ENCODE assay signal across 35 cellular contexts in genomic region chr18:68234676-68235075, GRCh38.
"Had no signal": no experiment of that assay in that cellular context is flagged by ENCODE, and none has a peak within 500 bp of the region (broad histone marks: within the 10 kb centered on the region; RNA-seq: fewer than 3 reads in every experiment).

No MANE protein-coding gene starts in this region.

- H3K9me3 Mint-ChIP-seq: activated naive CD4-positive, alpha-beta T cell treated with anti-CD3 and anti-CD28 coated beads for 36 hours; activated naive CD8-positive, alpha-beta T cell treated with anti-CD3 and anti-CD28 coated beads for 36 hours; activated T-helper 1 cell treated with anti-CD3 and anti-CD28 coated beads, Interleukin-12 subunit alpha, Interleukin-12 subunit beta, Interleukin-2, Interleukin-4 antibody, amounts not matched to agents 30 ng/mL and 10 ng/mL and 1 ng/mL, durations not matched to agents 14 hours and 24 hours and 36 hours; activated T-helper 2 cell treated with anti-CD3 and anti-CD28 coated beads, Interferon-gamma antibody, Interleukin-2, Interleukin-4, amounts not matched to agents 10 μg/mL and 5 μg/mL and 100 μg/mL, durations not matched to agents 14 hours and 24 hours and 36 hours; endodermal cell had no signal

- H3K27ac ChIP-seq: adrenal gland, coronary artery, dorsolateral prefrontal cortex, foreskin keratinocyte, gastrocnemius medialis, heart left ventricle, VCaP had no signal

- H3K36me3 ChIP-seq: adrenal gland, gastrocnemius medialis, heart left ventricle had no signal

- ATAC-seq: activated CD8-positive, alpha-beta T cell treated with anti-CD3 and anti-CD28 coated beads for 36 hours; activated naive CD8-positive, alpha-beta T cell treated with anti-CD3 and anti-CD28 coated beads, Interleukin-2, amount 50 U/mL, for 24 hours; esophagus mucosa; foreskin keratinocyte; gastrocnemius medialis; heart left ventricle; WTC11 had no signal

- H3K4me1 Mint-ChIP-seq: activated CD4-positive, alpha-beta T cell treated with anti-CD3 and anti-CD28 coated beads, Interleukin-2, amount 10 ng/mL, durations not matched to agents 7 days and 5 days; activated naive CD4-positive, alpha-beta T cell treated with anti-CD3 and anti-CD28 coated beads, Interleukin-2, amount 50 U/mL, for 24 hours; activated naive CD8-positive, alpha-beta T cell treated with anti-CD3 and anti-CD28 coated beads for 36 hours; activated naive CD8-positive, alpha-beta T cell treated with anti-CD3 and anti-CD28 coated beads, Interleukin-2, amount 50 U/mL, for 24 hours; central memory CD8-positive, alpha-beta T cell; endodermal cell; WTC11 had no signal

- H3K4me3 Mint-ChIP-seq: activated CD4-positive, alpha-beta T cell treated with anti-CD3 and anti-CD28 coated beads, Interleukin-2, amount 10 ng/mL, durations not matched to agents 7 days and 5 days; activated CD8-positive, alpha-beta T cell treated with anti-CD3 and anti-CD28 coated beads for 36 hours; activated naive CD4-positive, alpha-beta T cell treated with anti-CD3 and anti-CD28 coated beads for 36 hours; activated naive CD4-positive, alpha-beta T cell treated with anti-CD3 and anti-CD28 coated beads, Interleukin-2, amount 50 U/mL, for 24 hours; activated naive CD8-positive, alpha-beta T cell treated with anti-CD3 and anti-CD28 coated beads for 36 hours; activated naive CD8-positive, alpha-beta T cell treated with anti-CD3 and anti-CD28 coated beads, Interleukin-2, amount 50 U/mL, for 24 hours; activated T-helper 1 cell treated with anti-CD3 and anti-CD28 coated beads, Interleukin-12 subunit alpha, Interleukin-12 subunit beta, Interleukin-2, Interleukin-4 antibody, amounts not matched to agents 30 ng/mL and 10 ng/mL and 1 ng/mL, durations not matched to agents 14 hours and 24 hours and 36 hours; brain; central memory CD8-positive, alpha-beta T cell; dendritic cell treated with granulocyte-macrophage colony-stimulating factor and Interleukin-4, amounts not matched to agents 40 ng/mL and 50 ng/mL, for 4 days; endodermal cell; WTC11 had no signal

- FAIRE-seq: bronchial epithelial cell had no signal

- H3K27me3 Mint-ChIP-seq: activated CD4-positive, alpha-beta T cell treated with anti-CD3 and anti-CD28 coated beads, Interleukin-2, amount 10 ng/mL, durations not matched to agents 7 days and 5 days; activated CD8-positive, alpha-beta T cell treated with anti-CD3 and anti-CD28 coated beads for 36 hours; activated naive CD8-positive, alpha-beta T cell treated with anti-CD3 and anti-CD28 coated beads, Interleukin-2, amount 50 U/mL, for 24 hours; brain; central memory CD8-positive, alpha-beta T cell; dendritic cell treated with granulocyte-macrophage colony-stimulating factor and Interleukin-4, amounts not matched to agents 40 ng/mL and 50 ng/mL, for 4 days had no signal

- H3K4me1 ChIP-seq: adrenal gland, foreskin keratinocyte, gastrocnemius medialis, heart left ventricle had no signal

- H3K9me3 ChIP-seq: gastrocnemius medialis, heart left ventricle had no signal

- DNase-seq: activated CD4-positive, alpha-beta T cell treated with anti-CD3 and anti-CD28 coated beads for 1 hour; activated CD4-positive, alpha-beta T cell treated with anti-CD3 and anti-CD28 coated beads for 4 hours; activated CD4-positive, alpha-beta T cell treated with anti-CD3 and anti-CD28 coated beads, Interleukin-2, amount 10 ng/mL, durations not matched to agents 7 days and 5 days; activated CD4-positive, alpha-beta T cell treated with anti-CD3 and anti-CD28 coated beads, Interleukin-2, amount 50 U/mL, for 48 hours; activated CD8-positive, alpha-beta memory T cell treated with anti-CD3 and anti-CD28 coated beads for 24 hours; activated CD8-positive, alpha-beta memory T cell treated with anti-CD3 and anti-CD28 coated beads, Interleukin-2, amount 50 U/mL, for 4 hours; activated CD8-positive, alpha-beta T cell treated with anti-CD3 and anti-CD28 coated beads for 36 hours; activated effector memory CD4-positive, alpha-beta T cell treated with anti-CD3 and anti-CD28 coated beads, Interleukin-2, amount 50 U/mL, for 16 hours; activated naive CD4-positive, alpha-beta T cell treated with anti-CD3 and anti-CD28 coated beads for 36 hours; activated naive CD8-positive, alpha-beta T cell treated with anti-CD3 and anti-CD28 coated beads for 36 hours; activated naive CD8-positive, alpha-beta T cell treated with anti-CD3 and anti-CD28 coated beads, Interleukin-2, amount 50 U/mL, for 24 hours; activated T-cell treated with anti-CD3 and anti-CD28 coated beads, Interleukin-2, amount 50 U/mL, for 1 hour; activated T-cell treated with anti-CD3 and anti-CD28 coated beads, Interleukin-2, amount 50 U/mL, for 48 hours; adrenal gland; amygdala; aorta; dorsolateral prefrontal cortex; effector memory CD4-positive, alpha-beta T cell; endodermal cell; foreskin keratinocyte; gastrocnemius medialis; glutamatergic neuron; heart left ventricle; T-helper 2 cell had no signal

- H3K27ac Mint-ChIP-seq: activated CD4-positive, alpha-beta T cell treated with anti-CD3 and anti-CD28 coated beads, Interleukin-2, amount 10 ng/mL, durations not matched to agents 7 days and 5 days; activated CD8-positive, alpha-beta T cell treated with anti-CD3 and anti-CD28 coated beads for 36 hours; activated naive CD4-positive, alpha-beta T cell treated with anti-CD3 and anti-CD28 coated beads for 36 hours; activated naive CD4-positive, alpha-beta T cell treated with anti-CD3 and anti-CD28 coated beads, Interleukin-2, amount 50 U/mL, for 24 hours; activated naive CD8-positive, alpha-beta T cell treated with anti-CD3 and anti-CD28 coated beads for 36 hours; activated naive CD8-positive, alpha-beta T cell treated with anti-CD3 and anti-CD28 coated beads, Interleukin-2, amount 50 U/mL, for 24 hours; activated T-helper 1 cell treated with anti-CD3 and anti-CD28 coated beads, Interleukin-12 subunit alpha, Interleukin-12 subunit beta, Interleukin-2, Interleukin-4 antibody, amounts not matched to agents 30 ng/mL and 10 ng/mL and 1 ng/mL, durations not matched to agents 14 hours and 24 hours and 36 hours; activated T-helper 2 cell treated with anti-CD3 and anti-CD28 coated beads, Interferon-gamma antibody, Interleukin-2, Interleukin-4, amounts not matched to agents 10 μg/mL and 5 μg/mL and 100 μg/mL, durations not matched to agents 14 hours and 24 hours and 36 hours; brain; dendritic cell treated with granulocyte-macrophage colony-stimulating factor and Interleukin-4, amounts not matched to agents 40 ng/mL and 50 ng/mL, for 4 days; endodermal cell; WTC11 had no signal

- H3K27me3 ChIP-seq: adrenal gland, foreskin keratinocyte, gastrocnemius medialis, heart left ventricle had no signal

- H3K36me3 Mint-ChIP-seq: activated naive CD4-positive, alpha-beta T cell treated with anti-CD3 and anti-CD28 coated beads, Interleukin-2, amount 50 U/mL, for 24 hours; activated naive CD8-positive, alpha-beta T cell treated with anti-CD3 and anti-CD28 coated beads for 36 hours; brain; WTC11 had no signal

- H3K4me3 ChIP-seq: adrenal gland, coronary artery, dorsolateral prefrontal cortex, gastrocnemius medialis, heart left ventricle had no signal
